In the genomic region with DNA sequence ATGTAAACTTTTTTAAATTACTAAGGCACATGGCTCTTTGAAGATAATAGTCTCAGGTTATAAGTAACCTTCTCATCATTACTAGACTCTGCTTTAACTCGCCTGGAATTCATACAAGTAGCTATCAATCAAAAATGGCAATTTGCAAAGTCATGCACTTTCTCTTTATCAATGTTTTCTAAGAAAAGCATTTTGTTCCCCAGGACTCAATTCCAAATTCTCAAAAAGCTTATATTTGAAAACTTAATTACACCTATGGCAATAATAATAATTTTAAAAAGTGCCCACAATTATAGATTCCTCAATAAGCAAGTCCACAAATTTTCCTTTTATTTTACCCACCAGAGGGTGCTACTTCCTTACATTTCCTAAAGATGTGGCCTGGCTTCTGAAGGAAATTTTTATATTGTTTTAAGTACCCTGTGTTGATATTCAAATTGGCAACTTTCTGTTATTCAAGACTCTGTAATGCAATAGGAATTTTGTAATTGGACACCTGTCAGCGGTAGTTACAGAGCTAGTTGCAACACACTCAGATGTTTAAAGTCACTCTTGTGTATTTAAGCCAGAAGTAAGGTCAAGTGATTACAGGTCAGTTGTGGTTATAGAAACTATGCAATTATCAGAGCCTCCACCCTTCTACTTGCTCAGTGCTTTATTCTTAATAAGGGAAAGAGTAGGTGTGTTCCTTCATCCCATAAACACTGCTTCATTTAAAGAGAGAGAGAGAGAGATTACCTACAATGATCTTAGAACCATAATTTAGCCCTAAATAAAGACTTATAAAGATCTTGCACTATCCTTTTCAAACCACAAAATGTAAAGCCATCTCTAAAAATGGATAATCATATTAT, we compare ENCODE assay signal across 8 cellular contexts. TPM values are rescaled to one million over a fixed set of nuclear protein-coding genes. Genes with fewer than 3 reads are reported as not detected.
A peak's percentile ranks its signal among the peaks of the same experiment; 100 is the strongest.
DNase-seq lines count a peak whose midpoint lies in the region; ATAC-seq and TF ChIP-seq lines count a peak whose summit lies in the region.

No MANE protein-coding gene starts in this region.

- TF ChIP-seq CTCF in H9 (conservative IDR thresholded peaks at IDR 0.05) (peak; percentile 85), astrocyte of the spinal cord (IDR thresholded peaks at IDR 0.05; ENCODE audit: low read depth, low read length) (peak; percentile 49), tibial nerve (IDR thresholded peaks at IDR 0.05) (peak; percentile 33 to 61 (median 54))

- in situ Hi-C loops in astrocyte of the spinal cord (cut with HindIII; ENCODE audit: low sequenced_read_pairs), result no loop called here

- H3K36me3 ChIP-seq in tibial nerve, result no peaks in the 10 kb centered on the region

- no peak overlapping the region for H3K4me3 Mint-ChIP-seq in H9

- peak overlapping the region; percentile 11 for H3K4me2 ChIP-seq in H9 (ENCODE audit: insufficient read depth, insufficient read length, low read length)

- H3K23ac ChIP-seq in H9 (ENCODE audit: insufficient read length, low read depth, low read length), result no peak overlapping the region

- H3K9ac ChIP-seq in H9 (ENCODE audit: extremely low read depth, insufficient read length, low read length), result no peak overlapping the region

- H3K4me1 ChIP-seq in H9 (ENCODE audit: insufficient read depth, low read length) (no peaks in the 10 kb centered on the region; the same call in 1 of the 2 replicates), tibial nerve (peaks cover 0 to 15% (median 0%) of the 10 kb centered on the region in 4 donors)

- ATAC-seq in GM21619 (IDR thresholded peaks at IDR 0.05; ENCODE audit: unreplicated experiment), result no peak

- no peak overlapping the region for H3K14ac ChIP-seq in H9 (ENCODE audit: insufficient read depth, low read length)

- H3K9me3 ChIP-seq in H9 (ENCODE audit: control insufficient read depth, low read depth, low read length), result no peaks in the 10 kb centered on the region
- no peaks in the 10 kb centered on the region for H3K9me3 ChIP-seq in tibial nerve

- H3K4me1 Mint-ChIP-seq in H9, result peaks cover 8 to 15% of the 10 kb centered on the region in 2 experiments

- H2BK5ac ChIP-seq in H9 (ENCODE audit: insufficient read length, low read length), result no peak overlapping the region

- H3K36me3 Mint-ChIP-seq in H9 (ENCODE audit: insufficient read depth in 1 of 3, low read depth in 3 of 3), result peaks cover 0 to 12% (median 5%) of the 10 kb centered on the region in 3 experiments; a peak in 3 of 7 replicates

- no peak for TF ChIP-seq POLR2A in tibial nerve (IDR thresholded peaks at IDR 0.05)

- H3K79me1 ChIP-seq in H9 (ENCODE audit: insufficient read depth, low read depth, low read length, poor library complexity, severe bottlenecking), result no peaks in the 10 kb centered on the region

- H3K56ac ChIP-seq in H9 (ENCODE audit: insufficient read length, low read depth, low read length), result no peak overlapping the region

- H2BK120ac ChIP-seq in H9 (ENCODE audit: low read depth, low read length, poor library complexity, severe bottlenecking), result no peak overlapping the region

- H3K27ac ChIP-seq in H9 (ENCODE audit: insufficient read length, low read depth, low read length) (no peak overlapping the region), tibial nerve (peak overlapping the region in 1 of 4 donors; percentile 34)

- no peaks in the 10 kb centered on the region for H3K23me2 ChIP-seq in H9 (ENCODE audit: insufficient read length, low read depth, low read length, poor library complexity, severe bottlenecking)

- H3K4ac ChIP-seq in H9 (ENCODE audit: low read depth, low read length), result no peak overlapping the region

- H3K27me3 Mint-ChIP-seq in H9 (ENCODE audit: low read depth), result no peaks in the 10 kb centered on the region

- no peak overlapping the region for H3K18ac ChIP-seq in H9 (ENCODE audit: insufficient read length, low read depth, low read length)

- peaks cover 3 to 4% of the 10 kb centered on the region in 2 experiments; a peak in 4 of 5 replicates for H3K9me3 Mint-ChIP-seq in H9

- H3K27me3 ChIP-seq in H9 (ENCODE audit: insufficient read depth, low read length) (no peaks in the 10 kb centered on the region), tibial nerve (no peaks in the 10 kb centered on the region)

- no peak overlapping the region for H4K91ac ChIP-seq in H9 (ENCODE audit: insufficient read length, low read depth, low read length)

- WGBS in H9 (ENCODE audit: extremely low coverage, insufficient read length, low lambda C conversion rate), result no CpG with 5 or more reads among the region's 2 CpGs
- 49 to 53% methylated on average over 2 of the region's 2 CpGs for WGBS in tibial nerve, 2 donors

- H2AK5ac ChIP-seq in H9 (ENCODE audit: insufficient read length, low read length), result no peak overlapping the region

- peak in 1 of 2 donors; percentile 16 for TF ChIP-seq EP300 in tibial nerve (IDR thresholded peaks at IDR 0.05)

- H4K8ac ChIP-seq in H9 (replicated peaks; ENCODE audit: insufficient read length, low read depth, low read length), result no peak overlapping the region

- H3K79me2 ChIP-seq in H9 (ENCODE audit: insufficient read depth, low read length), result no peaks in the 10 kb centered on the region

- H2BK20ac ChIP-seq in H9 (ENCODE audit: low read depth, low read length, poor library complexity, severe bottlenecking), result no peak overlapping the region

- DNase-seq in CD1c-positive myeloid dendritic cell (ENCODE audit: extremely low spot score) (peak; percentile 48), H9 (no peak), NCI-H2196 treated with DMSO at 0.1 percent for 48 hours (lab: John Stamatoyannopoulos, UW; ENCODE audit: unreplicated experiment) (peak; percentile 65), astrocyte of the spinal cord (ENCODE audit: low read depth, low spot score) (peak; percentile 91), iris pigment epithelial cell (ENCODE audit: low read depth) (peak; percentile 95), tibial nerve (ENCODE audit: low spot score in 2 of 2) (no peak)
- no peak for DNase-seq in activated naive CD4-positive, alpha-beta T cell (lab: John Stamatoyannopoulos, UW)

- H4K5ac ChIP-seq in H9 (ENCODE audit: insufficient read length, low read depth, low read length), result no peak overlapping the region

- H3K4me3 ChIP-seq in astrocyte of the spinal cord (ENCODE audit: low read depth, low read length) (no peak overlapping the region), tibial nerve (no peak overlapping the region)

- H2BK15ac ChIP-seq in H9 (ENCODE audit: low read depth, low read length), result no peak overlapping the region

- H2BK12ac ChIP-seq in H9 (ENCODE audit: insufficient read length, low read depth, low read length), result no peak overlapping the region

- H4K20me1 ChIP-seq in H9 (ENCODE audit: control insufficient read depth, insufficient read depth, insufficient read length), result no peaks in the 10 kb centered on the region

- no peak overlapping the region for H3T11ph ChIP-seq in H9 (ENCODE audit: low read length)

- H2AFZ ChIP-seq in H9 (ENCODE audit: low read length), result no peak overlapping the region

- peak overlapping the region; percentile 3 to 65 (median 13); a peak in 4 of 7 replicates for H3K27ac Mint-ChIP-seq in H9

RNA-seq across cellular contexts. Expression of a gene that starts 47.1 kb away (rescaled TPM):
- total RNA-seq in H9 (2021) (not detected in 2 replicates), tibial nerve (not detected)

RNA-seq across cellular contexts. Expression of a gene that starts 49.1 kb away (rescaled TPM):
- 39.3 and 41.9 TPM in 2 replicates for total RNA-seq in H9 (2021)
- total RNA-seq in tibial nerve, result 10 to 100 TPM; 32.6 to 40.0 (median 37.3) TPM

Comparison
In these comparisons a context has a peak if more than half of its experiments do, and no peak if none do; other contexts are left out.
1. DNase-seq: peak in CD1c-positive myeloid dendritic cell (single experiment), NCI-H2196 treated with DMSO at 0.1 percent for 48 hours (single experiment), astrocyte of the spinal cord (single experiment) and iris pigment epithelial cell (single experiment); none in H9 (single experiment), tibial nerve (0 of 2) and activated naive CD4-positive, alpha-beta T cell (0 of 4).
2. Peak in every context shown above with its lines, with median percentiles within 50 percentile points of each other: CTCF ChIP-seq.